1 cellular context compared by ENCODE assay signal in the genomic region with DNA sequence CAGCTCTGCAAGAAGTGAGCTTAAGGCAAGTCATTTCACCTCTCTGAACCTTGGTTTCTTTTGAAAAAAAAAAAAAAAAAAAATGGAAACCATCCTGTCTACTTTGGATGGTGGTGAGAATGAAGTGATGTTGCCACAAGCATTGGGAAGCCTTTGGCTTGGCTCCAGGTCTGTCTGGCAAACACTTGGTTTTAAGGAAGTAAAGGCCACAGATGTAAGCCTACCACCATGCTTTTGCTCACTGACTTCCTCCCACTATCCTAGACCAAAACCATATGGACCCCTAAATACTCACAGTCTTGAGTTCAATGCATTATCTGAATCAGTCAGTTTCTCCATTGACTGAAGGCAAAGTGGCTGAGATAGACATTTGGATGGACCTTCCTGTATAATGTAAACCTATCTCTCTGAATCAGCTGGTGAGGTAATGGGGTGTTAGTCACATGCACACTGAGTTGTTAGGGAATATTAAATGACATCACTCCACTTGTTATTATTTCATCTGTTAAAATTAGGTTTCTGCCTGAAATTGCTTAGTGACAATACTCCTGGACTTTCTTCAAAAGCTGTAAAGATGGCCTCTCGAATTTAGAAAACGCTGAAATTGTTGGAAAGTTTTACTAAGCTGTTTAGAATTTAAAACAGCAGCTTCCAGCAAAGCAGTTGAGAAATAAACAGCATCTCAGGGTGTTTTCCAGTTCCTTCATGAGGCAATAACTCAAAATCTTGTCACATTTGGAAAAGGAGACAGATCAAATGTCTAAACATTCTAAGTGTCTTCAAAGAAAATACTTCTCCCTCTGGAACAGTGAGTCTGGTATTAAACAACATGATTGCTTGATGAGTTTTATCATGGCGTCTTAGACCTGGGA.
A peak's percentile ranks its signal among the peaks of the same experiment; 100 is the strongest.
TF ChIP-seq lines count a peak whose summit lies in the region.

No MANE protein-coding gene starts in this region.

TF ChIP-seq in HEK293, 187 proteins besides CTCF, POLR2A, EP300 and RAD21 (continued from another document and continues in another):
- TF ChIP-seq ZNF280D (tag by site-specific recombination; IDR thresholded peaks at IDR 0.05) (no peak), ZBTB44 (tag by site-specific recombination; IDR thresholded peaks at IDR 0.05) (no peak), OVOL3 (tag by site-specific recombination; IDR thresholded peaks at IDR 0.05) (no peak), KLF8 (tag by site-specific recombination; IDR thresholded peaks at IDR 0.05) (no peak), ZNF24 (tag by site-specific recombination; IDR thresholded peaks at IDR 0.05) (no peak), SETDB1 (IDR thresholded peaks at IDR 0.05; ENCODE audit: insufficient read length, low read length) (no peak), ZFP69B (tag by site-specific recombination; IDR thresholded peaks at IDR 0.05) (no peak; the same call in 1 of the 2 replicates), ZNF10 (tag by site-specific recombination; IDR thresholded peaks at IDR 0.05) (no peak), SP2 (tag by site-specific recombination; IDR thresholded peaks at IDR 0.05) (no peak), KLF7 (tag by site-specific recombination; IDR thresholded peaks at IDR 0.05; ENCODE audit: borderline replicate concordance) (no peak), ZSCAN18 (tag by site-specific recombination; IDR thresholded peaks at IDR 0.05) (no peak), ZNF121 (tag by site-specific recombination; IDR thresholded peaks at IDR 0.05) (no peak), ZNF335 (tag by site-specific recombination; conservative IDR thresholded peaks at IDR 0.05) (peak; percentile 54), SCRT2 (tag by site-specific recombination; IDR thresholded peaks at IDR 0.05) (peak; percentile 69), ZFP37 (tag by site-specific recombination; IDR thresholded peaks at IDR 0.05) (no peak), ZNF398 (tag by site-specific recombination; IDR thresholded peaks at IDR 0.05) (no peak), SCRT1 (tag by site-specific recombination; IDR thresholded peaks at IDR 0.05; ENCODE audit: borderline replicate concordance) (no peak), ZNF292 (tag by site-specific recombination; IDR thresholded peaks at IDR 0.05; ENCODE audit: borderline replicate concordance, low read depth) (no peak), ZNF423 (tag by site-specific recombination; IDR thresholded peaks at IDR 0.05) (no peak), ZNF555 (tag by site-specific recombination; conservative IDR thresholded peaks at IDR 0.05) (no peak), ZNF658 (tag by site-specific recombination; IDR thresholded peaks at IDR 0.05) (no peak), ZBTB21 (tag by site-specific recombination; IDR thresholded peaks at IDR 0.05) (peak; percentile 84), ZNF621 (tag by site-specific recombination; IDR thresholded peaks at IDR 0.05) (no peak), ZNF501 (tag by site-specific recombination; IDR thresholded peaks at IDR 0.05) (no peak), ZBTB48 (tag by site-specific recombination; IDR thresholded peaks at IDR 0.05) (no peak), ZSCAN30 (tag by site-specific recombination; IDR thresholded peaks at IDR 0.05) (no peak)
- TF ChIP-seq, protein P1, sequence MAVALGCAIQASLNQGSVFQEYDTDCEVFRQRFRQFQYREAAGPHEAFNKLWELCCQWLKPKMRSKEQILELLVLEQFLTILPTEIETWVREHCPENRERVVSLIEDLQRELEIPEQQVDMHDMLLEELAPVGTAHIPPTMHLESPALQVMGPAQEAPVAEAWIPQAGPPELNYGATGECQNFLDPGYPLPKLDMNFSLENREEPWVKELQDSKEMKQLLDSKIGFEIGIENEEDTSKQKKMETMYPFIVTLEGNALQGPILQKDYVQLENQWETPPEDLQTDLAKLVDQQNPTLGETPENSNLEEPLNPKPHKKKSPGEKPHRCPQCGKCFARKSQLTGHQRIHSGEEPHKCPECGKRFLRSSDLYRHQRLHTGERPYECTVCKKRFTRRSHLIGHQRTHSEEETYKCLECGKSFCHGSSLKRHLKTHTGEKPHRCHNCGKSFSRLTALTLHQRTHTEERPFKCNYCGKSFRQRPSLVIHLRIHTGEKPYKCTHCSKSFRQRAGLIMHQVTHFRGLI (tag by site-specific recombination; IDR thresholded peaks at IDR 0.05), result no peak
- TF ChIP-seq, protein P2, sequence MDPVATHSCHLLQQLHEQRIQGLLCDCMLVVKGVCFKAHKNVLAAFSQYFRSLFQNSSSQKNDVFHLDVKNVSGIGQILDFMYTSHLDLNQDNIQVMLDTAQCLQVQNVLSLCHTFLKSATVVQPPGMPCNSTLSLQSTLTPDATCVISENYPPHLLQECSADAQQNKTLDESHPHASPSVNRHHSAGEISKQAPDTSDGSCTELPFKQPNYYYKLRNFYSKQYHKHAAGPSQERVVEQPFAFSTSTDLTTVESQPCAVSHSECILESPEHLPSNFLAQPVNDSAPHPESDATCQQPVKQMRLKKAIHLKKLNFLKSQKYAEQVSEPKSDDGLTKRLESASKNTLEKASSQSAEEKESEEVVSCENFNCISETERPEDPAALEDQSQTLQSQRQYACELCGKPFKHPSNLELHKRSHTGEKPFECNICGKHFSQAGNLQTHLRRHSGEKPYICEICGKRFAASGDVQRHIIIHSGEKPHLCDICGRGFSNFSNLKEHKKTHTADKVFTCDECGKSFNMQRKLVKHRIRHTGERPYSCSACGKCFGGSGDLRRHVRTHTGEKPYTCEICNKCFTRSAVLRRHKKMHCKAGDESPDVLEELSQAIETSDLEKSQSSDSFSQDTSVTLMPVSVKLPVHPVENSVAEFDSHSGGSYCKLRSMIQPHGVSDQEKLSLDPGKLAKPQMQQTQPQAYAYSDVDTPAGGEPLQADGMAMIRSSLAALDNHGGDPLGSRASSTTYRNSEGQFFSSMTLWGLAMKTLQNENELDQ (tag by site-specific recombination; IDR thresholded peaks at IDR 0.05; ENCODE audit: low read depth), result no peak
- TF ChIP-seq, protein P3, sequence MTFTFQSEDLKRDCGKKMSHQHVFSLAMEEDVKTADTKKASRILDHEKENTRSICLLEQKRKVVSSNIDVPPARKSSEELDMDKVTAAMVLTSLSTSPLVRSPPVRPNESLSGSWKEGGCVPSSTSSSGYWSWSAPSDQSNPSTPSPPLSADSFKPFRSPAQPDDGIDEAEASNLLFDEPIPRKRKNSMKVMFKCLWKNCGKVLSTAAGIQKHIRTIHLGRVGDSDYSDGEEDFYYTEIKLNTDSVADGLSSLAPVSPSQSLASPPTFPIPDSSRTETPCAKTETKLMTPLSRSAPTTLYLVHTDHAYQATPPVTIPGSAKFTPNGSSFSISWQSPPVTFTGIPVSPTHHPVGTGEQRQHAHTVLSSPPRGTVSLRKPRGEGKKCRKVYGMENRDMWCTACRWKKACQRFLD (tag by site-specific recombination; IDR thresholded peaks at IDR 0.05), result no peak
- TF ChIP-seq, protein P4, sequence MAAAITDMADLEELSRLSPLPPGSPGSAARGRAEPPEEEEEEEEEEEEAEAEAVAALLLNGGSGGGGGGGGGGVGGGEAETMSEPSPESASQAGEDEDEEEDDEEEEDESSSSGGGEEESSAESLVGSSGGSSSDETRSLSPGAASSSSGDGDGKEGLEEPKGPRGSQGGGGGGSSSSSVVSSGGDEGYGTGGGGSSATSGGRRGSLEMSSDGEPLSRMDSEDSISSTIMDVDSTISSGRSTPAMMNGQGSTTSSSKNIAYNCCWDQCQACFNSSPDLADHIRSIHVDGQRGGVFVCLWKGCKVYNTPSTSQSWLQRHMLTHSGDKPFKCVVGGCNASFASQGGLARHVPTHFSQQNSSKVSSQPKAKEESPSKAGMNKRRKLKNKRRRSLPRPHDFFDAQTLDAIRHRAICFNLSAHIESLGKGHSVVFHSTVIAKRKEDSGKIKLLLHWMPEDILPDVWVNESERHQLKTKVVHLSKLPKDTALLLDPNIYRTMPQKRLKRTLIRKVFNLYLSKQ (tag by site-specific recombination; IDR thresholded peaks at IDR 0.05; ENCODE audit: borderline replicate concordance), result no peak
- TF ChIP-seq, protein P5, sequence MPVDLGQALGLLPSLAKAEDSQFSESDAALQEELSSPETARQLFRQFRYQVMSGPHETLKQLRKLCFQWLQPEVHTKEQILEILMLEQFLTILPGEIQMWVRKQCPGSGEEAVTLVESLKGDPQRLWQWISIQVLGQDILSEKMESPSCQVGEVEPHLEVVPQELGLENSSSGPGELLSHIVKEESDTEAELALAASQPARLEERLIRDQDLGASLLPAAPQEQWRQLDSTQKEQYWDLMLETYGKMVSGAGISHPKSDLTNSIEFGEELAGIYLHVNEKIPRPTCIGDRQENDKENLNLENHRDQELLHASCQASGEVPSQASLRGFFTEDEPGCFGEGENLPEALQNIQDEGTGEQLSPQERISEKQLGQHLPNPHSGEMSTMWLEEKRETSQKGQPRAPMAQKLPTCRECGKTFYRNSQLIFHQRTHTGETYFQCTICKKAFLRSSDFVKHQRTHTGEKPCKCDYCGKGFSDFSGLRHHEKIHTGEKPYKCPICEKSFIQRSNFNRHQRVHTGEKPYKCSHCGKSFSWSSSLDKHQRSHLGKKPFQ (tag by site-specific recombination; IDR thresholded peaks at IDR 0.05), result no peak
